In the genomic region with DNA sequence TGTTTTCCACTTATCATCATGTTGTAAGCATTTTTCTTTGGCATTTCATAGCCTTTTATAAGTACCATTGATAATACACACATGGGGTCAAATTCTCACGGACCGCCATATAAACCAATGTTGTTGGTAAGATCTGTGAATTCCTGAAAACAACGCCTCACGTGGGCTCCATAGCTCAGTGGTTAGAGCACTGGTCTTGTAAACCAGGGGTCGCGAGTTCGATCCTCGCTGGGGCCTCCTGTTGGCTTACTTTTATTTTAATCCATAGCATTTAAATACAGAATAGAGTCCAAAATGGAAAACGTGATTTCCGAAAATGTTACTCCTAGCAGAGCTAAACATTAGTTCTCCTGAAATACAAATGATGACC, we compare ENCODE assay signal across 8 cellular contexts.
A peak's percentile ranks its signal among the peaks of the same experiment; 100 is the strongest.
DNase-seq lines count a peak whose midpoint lies in the region; ATAC-seq lines count a peak whose summit lies in the region.

No MANE protein-coding gene starts in this region.

- H3K27ac Mint-ChIP-seq in T-helper 1 cell treated with Interleukin-12 subunit alpha and Interleukin-12 subunit beta and Interleukin-4 antibody, amounts not matched to agents 30 μg/mL and 1 μg/mL, for 36 hours = peak overlapping the region; percentile 62

- ATAC-seq in GM21528 (IDR thresholded peaks at IDR 0.05; ENCODE audit: low FRiP score, unreplicated experiment) (peak; percentile 29), GM18858 (IDR thresholded peaks at IDR 0.05; ENCODE audit: unreplicated experiment) (no peak)

- peaks cover 23% of the 10 kb centered on the region for H3K27me3 Mint-ChIP-seq in T-helper 1 cell treated with Interleukin-12 subunit alpha and Interleukin-12 subunit beta and Interleukin-4 antibody, amounts not matched to agents 30 μg/mL and 1 μg/mL, for 36 hours (ENCODE audit: low read depth)

- H3K36me3 Mint-ChIP-seq in T-helper 1 cell treated with Interleukin-12 subunit alpha and Interleukin-12 subunit beta and Interleukin-4 antibody, amounts not matched to agents 30 μg/mL and 1 μg/mL, for 36 hours (ENCODE audit: low read depth) = no peaks in the 10 kb centered on the region

- H3K4me3 ChIP-seq in skeletal muscle cell (ENCODE audit: low read depth, low read length) = peak overlapping the region; percentile 47

- no peaks in the 10 kb centered on the region for H3K9me3 Mint-ChIP-seq in T-helper 1 cell treated with Interleukin-12 subunit alpha and Interleukin-12 subunit beta and Interleukin-4 antibody, amounts not matched to agents 30 μg/mL and 1 μg/mL, for 36 hours

- peaks cover 8% of the 10 kb centered on the region for H3K4me1 Mint-ChIP-seq in T-helper 1 cell treated with Interleukin-12 subunit alpha and Interleukin-12 subunit beta and Interleukin-4 antibody, amounts not matched to agents 30 μg/mL and 1 μg/mL, for 36 hours (ENCODE audit: low read depth)

- DNase-seq in CMK (ENCODE audit: low read depth) (peak; percentile 35), KG1 (lab: John Stamatoyannopoulos, UW) (peak; percentile 92), anterior cingulate cortex (lab: John Stamatoyannopoulos, UW) (peak in 40 of 58 donors; percentile 4 to 65 (median 40)), hypothalamus (lab: John Stamatoyannopoulos, UW) (peak in 38 of 51 donors; percentile 2 to 91 (median 30)), skeletal muscle cell (ENCODE audit: low read depth) (no peak)

- H3K4me3 Mint-ChIP-seq in T-helper 1 cell treated with Interleukin-12 subunit alpha and Interleukin-12 subunit beta and Interleukin-4 antibody, amounts not matched to agents 30 μg/mL and 1 μg/mL, for 36 hours = peak overlapping the region; percentile 72
